ENCODE assay signal across 1 cellular context in the genomic region with DNA sequence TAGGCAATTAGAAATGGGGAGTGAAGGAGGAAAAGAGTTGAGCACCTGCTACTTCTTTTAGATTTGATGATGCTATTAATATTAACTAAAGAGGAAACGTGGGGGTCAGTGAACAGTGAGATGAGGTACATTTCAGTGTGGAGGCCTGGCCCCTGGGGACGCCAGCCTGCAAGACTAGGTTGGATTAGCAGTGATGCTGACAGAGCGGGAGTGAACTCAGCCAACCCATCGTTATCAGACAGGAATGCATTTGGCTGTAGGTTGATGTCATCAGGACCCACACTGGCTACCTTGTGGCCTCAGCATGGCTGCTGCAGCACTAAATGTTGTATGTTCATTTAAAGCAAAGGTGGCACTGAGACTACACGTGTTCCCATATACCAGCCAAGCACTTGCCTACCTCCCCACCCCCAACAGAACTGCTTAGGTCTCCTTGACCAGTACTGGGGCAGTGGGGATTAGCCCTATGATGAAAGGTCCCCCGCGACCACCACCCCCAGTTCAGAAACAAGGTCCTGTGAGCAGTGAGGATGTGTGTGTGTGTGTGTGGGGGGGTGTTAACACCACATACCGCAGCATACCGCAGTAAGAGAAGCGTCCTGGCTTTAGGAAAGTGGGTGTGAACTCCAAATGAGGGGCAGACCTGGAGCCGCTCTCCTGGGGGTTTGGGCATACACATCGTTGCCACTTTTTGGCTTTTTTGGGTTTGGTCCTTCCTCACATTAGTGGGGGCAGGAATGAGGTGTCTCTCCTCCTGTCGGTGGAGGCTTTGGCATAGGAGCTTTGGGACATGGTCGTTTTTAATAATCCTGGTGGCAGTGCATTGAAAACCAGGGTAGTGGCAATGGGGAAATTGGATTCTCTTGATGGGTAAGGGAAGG.
TF ChIP-seq lines count a peak whose summit lies in the region.

No MANE protein-coding gene starts in this region.

TF ChIP-seq in HEK293, 187 proteins besides CTCF, POLR2A, EP300 and RAD21 (continued from another document):
- TF ChIP-seq, protein P1, sequence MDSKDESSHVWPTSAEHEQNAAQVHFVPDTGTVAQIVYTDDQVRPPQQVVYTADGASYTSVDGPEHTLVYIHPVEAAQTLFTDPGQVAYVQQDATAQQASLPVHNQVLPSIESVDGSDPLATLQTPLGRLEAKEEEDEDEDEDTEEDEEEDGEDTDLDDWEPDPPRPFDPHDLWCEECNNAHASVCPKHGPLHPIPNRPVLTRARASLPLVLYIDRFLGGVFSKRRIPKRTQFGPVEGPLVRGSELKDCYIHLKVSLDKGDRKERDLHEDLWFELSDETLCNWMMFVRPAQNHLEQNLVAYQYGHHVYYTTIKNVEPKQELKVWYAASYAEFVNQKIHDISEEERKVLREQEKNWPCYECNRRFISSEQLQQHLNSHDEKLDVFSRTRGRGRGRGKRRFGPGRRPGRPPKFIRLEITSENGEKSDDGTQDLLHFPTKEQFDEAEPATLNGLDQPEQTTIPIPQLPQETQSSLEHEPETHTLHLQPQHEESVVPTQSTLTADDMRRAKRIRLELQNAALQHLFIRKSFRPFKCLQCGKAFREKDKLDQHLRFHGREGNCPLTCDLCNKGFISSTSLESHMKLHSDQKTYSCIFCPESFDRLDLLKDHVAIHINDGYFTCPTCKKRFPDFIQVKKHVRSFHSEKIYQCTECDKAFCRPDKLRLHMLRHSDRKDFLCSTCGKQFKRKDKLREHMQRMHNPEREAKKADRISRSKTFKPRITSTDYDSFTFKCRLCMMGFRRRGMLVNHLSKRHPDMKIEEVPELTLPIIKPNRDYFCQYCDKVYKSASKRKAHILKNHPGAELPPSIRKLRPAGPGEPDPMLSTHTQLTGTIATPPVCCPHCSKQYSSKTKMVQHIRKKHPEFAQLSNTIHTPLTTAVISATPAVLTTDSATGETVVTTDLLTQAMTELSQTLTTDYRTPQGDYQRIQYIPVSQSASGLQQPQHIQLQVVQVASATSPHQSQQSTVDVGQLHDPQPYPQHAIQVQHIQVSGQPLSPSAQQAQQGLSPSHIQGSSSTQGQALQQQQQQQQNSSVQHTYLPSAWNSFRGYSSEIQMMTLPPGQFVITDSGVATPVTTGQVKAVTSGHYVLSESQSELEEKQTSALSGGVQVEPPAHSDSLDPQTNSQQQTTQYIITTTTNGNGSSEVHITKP (tag by site-specific recombination; IDR thresholded peaks at IDR 0.05), result peak; percentile 57
- TF ChIP-seq FEZF1 (tag by site-specific recombination; IDR thresholded peaks at IDR 0.05) (no peak), ZEB2 (tag by site-specific recombination; IDR thresholded peaks at IDR 0.05) (no peak), ZNF16 (tag by site-specific recombination; IDR thresholded peaks at IDR 0.05; ENCODE audit: low read depth) (no peak), ZNF174 (tag by site-specific recombination; IDR thresholded peaks at IDR 0.05) (no peak), ZBTB20 (tag by site-specific recombination; IDR thresholded peaks at IDR 0.05) (no peak), GFI1B (tag by site-specific recombination; IDR thresholded peaks at IDR 0.05) (no peak), ZNF629 (tag by site-specific recombination; IDR thresholded peaks at IDR 0.05) (peak; percentile 38; the same call in 1 of the 2 replicates), GLIS1 (tag by site-specific recombination; IDR thresholded peaks at IDR 0.05) (peak; percentile 59), SP3 (tag by site-specific recombination; IDR thresholded peaks at IDR 0.05) (no peak), GLIS2 (tag by site-specific recombination; IDR thresholded peaks at IDR 0.05) (0 out of 2 replicates have a peak, but pooled peaks have one; percentile 32)
- TF ChIP-seq, protein P2, sequence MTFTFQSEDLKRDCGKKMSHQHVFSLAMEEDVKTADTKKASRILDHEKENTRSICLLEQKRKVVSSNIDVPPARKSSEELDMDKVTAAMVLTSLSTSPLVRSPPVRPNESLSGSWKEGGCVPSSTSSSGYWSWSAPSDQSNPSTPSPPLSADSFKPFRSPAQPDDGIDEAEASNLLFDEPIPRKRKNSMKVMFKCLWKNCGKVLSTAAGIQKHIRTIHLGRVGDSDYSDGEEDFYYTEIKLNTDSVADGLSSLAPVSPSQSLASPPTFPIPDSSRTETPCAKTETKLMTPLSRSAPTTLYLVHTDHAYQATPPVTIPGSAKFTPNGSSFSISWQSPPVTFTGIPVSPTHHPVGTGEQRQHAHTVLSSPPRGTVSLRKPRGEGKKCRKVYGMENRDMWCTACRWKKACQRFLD (tag by site-specific recombination; IDR thresholded peaks at IDR 0.05), result no peak
TF ChIP-seq in HEK293: peak in this region for 5.
